In genomic region chr4:49102344-49102898, GRCh38 we compare ENCODE assay signal across 8 cellular contexts.
DNase-seq lines count a peak whose midpoint lies in the region; ATAC-seq, FAIRE-seq and TF ChIP-seq lines count a peak whose summit lies in the region.
"Not testable (repeated sequence)": the region's sequence is repeated elsewhere in the genome, so short reads cannot be mapped to it uniquely, and the experiment has no call there.

No MANE protein-coding gene starts in this region.

- not testable (repeated sequence) for TF ChIP-seq CTCF in Panc1 (IDR thresholded peaks at IDR 0.05); H1 (IDR thresholded peaks at IDR 0.05; ENCODE audit: control extremely low read depth in 1 of 3, insufficient read depth in 1 of 3, low read depth in 1 of 3, low read length in 3 of 3); gastrocnemius medialis (IDR thresholded peaks at IDR 0.05 in 4 of 5, conservative IDR thresholded peaks at IDR 0.05 in 1 of 5)

- peaks cover 52% of the 10 kb centered on the region for H3K23me2 ChIP-seq in H1 (ENCODE audit: low read depth, low read length)

- not testable (repeated sequence) for H2AFZ ChIP-seq in H1 (ENCODE audit: low read length)

- not testable (repeated sequence) for H2BK15ac ChIP-seq in H1 (ENCODE audit: low read length)

- POLR2A ChIA-PET in Panc1 (lab: Charles Lee); H1 (lab: Charles Lee; ENCODE audit: partially characterized antibody): not testable (repeated sequence)

- H4K20me1 ChIP-seq in H1 (replicated peaks in 1 of 2; ENCODE audit: control insufficient read depth in 1 of 2, insufficient read depth in 2 of 2, low read length in 2 of 2) = not testable (repeated sequence)

- DNase-seq in Panc1 (ENCODE audit: low read depth, low spot score); H1 (ENCODE audit: low read depth in 1 of 2, low spot score in 2 of 2); gastrocnemius medialis: not testable (repeated sequence)

- peak; percentile 39 for ATAC-seq in GM18502 (IDR thresholded peaks at IDR 0.05; ENCODE audit: poor library complexity, unreplicated experiment)
- ATAC-seq in GM19467 (IDR thresholded peaks at IDR 0.05; ENCODE audit: unreplicated experiment) = peak; percentile 37
- ATAC-seq in HG02623 (IDR thresholded peaks at IDR 0.05; ENCODE audit: unreplicated experiment) = peak; percentile 26
- peak; percentile 34 for ATAC-seq in HG03175 (IDR thresholded peaks at IDR 0.05; ENCODE audit: unreplicated experiment)
- ATAC-seq in Panc1 = peak; percentile 57; the same call in 1 of the 2 replicates
- ATAC-seq in gastrocnemius medialis = peak; percentile 21 to 35

- H2BK120ac ChIP-seq in H1 (replicated peaks; ENCODE audit: low read depth, low read length) = not testable (repeated sequence)

- not testable (repeated sequence) for H3K56ac ChIP-seq in H1 (replicated peaks; ENCODE audit: insufficient read length, low read depth, low read length)

- TF ChIP-seq POLR2A in H1 (IDR thresholded peaks at IDR 0.05; ENCODE audit: control extremely low read depth in 1 of 2, low read depth in 2 of 2, low read length in 2 of 2); gastrocnemius medialis (IDR thresholded peaks at IDR 0.05): not testable (repeated sequence)

- 66 to 100% methylated on average over 2 to 9 of the region's 9 CpGs for WGBS in H1 (ENCODE audit: extremely low coverage in 1 of 2, insufficient coverage in 1 of 2, insufficient read length in 1 of 2, insufficient replicate concordance in 2 of 2, low coverage in 1 of 2, low lambda C conversion rate in 2 of 2, missing lambda C conversion rate in 1 of 2), 2 experiments

- FAIRE-seq in H1 (lab: Jason Lieb, UNC) = not testable (repeated sequence)

- not testable (repeated sequence) for H2BK5ac ChIP-seq in H1 (ENCODE audit: low read depth, low read length)

- H3K4me2 ChIP-seq in H1 (ENCODE audit: insufficient read depth in 1 of 2, low read depth in 2 of 2, low read length in 2 of 2) = not testable (repeated sequence)

- H3K79me2 ChIP-seq in H1 (ENCODE audit: control insufficient read depth in 1 of 2, insufficient read depth in 2 of 2, low read length in 2 of 2) = not testable (repeated sequence)

- in situ Hi-C loops in Panc1 (cut with HindIII; ENCODE audit: low pct_unique_long_range_greater_than_20kb, low sequenced_read_pairs); gastrocnemius medialis (cut with MboI; ENCODE audit: low sequenced_read_pairs in 4 of 4): not testable (repeated sequence)

- not testable (repeated sequence) for H3K23ac ChIP-seq in H1 (ENCODE audit: insufficient read length)

- H3K36me3 ChIP-seq in Panc1 (ENCODE audit: control insufficient read depth, insufficient read depth, low read length); H1 (ENCODE audit: control insufficient read depth in 2 of 4, insufficient read depth in 4 of 4, low read length in 3 of 4); iPS-20b (ENCODE audit: insufficient read depth, low read depth, low read length); gastrocnemius medialis: not testable (repeated sequence)

- not testable (repeated sequence) for H3K9me3 ChIP-seq in Panc1 (ENCODE audit: control insufficient read depth, insufficient read depth, low read depth, low read length); gastrocnemius medialis
- H3K9me3 ChIP-seq in H1 (ENCODE audit: insufficient read depth in 2 of 2, low read depth in 1 of 2, low read length in 1 of 2) (peaks cover 45 to 75% of the 10 kb centered on the region in 2 experiments), iPS-20b (ENCODE audit: insufficient read depth, low read depth, low read length) (peaks cover 77% of the 10 kb centered on the region)

- not testable (repeated sequence) for TF ChIP-seq RAD21 in H1 (IDR thresholded peaks at IDR 0.05 in 1 of 2, conservative IDR thresholded peaks at IDR 0.05 in 1 of 2; ENCODE audit: low read depth in 2 of 2, low read length in 2 of 2)

- H4K91ac ChIP-seq in H1 (replicated peaks; ENCODE audit: insufficient read length, low read length) = not testable (repeated sequence)

- not testable (repeated sequence) for H2BK12ac ChIP-seq in H1 (ENCODE audit: low read depth, low read length)

- H3K4me1 ChIP-seq in Panc1 (ENCODE audit: control insufficient read depth, insufficient read depth, low read length); H1 (replicated peaks in 1 of 4; ENCODE audit: control insufficient read depth in 3 of 4, insufficient read depth in 4 of 4, low read length in 3 of 4); iPS-20b (ENCODE audit: insufficient read depth, low read length); gastrocnemius medialis: not testable (repeated sequence)

- not testable (repeated sequence) for H3K27ac ChIP-seq in Panc1 (ENCODE audit: low read length); H1 (ENCODE audit: low read depth, low read length); iPS-20b (ENCODE audit: low read length); gastrocnemius medialis

- BruUV-seq in Panc1 (replicated peaks; lab: Mats Ljungman, UMichigan) = not testable (repeated sequence)

- intact Hi-C loops in Panc1 (cut with micrococcal nuclease; ENCODE audit: unreplicated experiment); gastrocnemius medialis (cut with DNase I; ENCODE audit: low total_unique reads): not testable (repeated sequence)

- not testable (repeated sequence) for H2AK5ac ChIP-seq in H1 (ENCODE audit: low read depth, low read length)

- not testable (repeated sequence) for H3K18ac ChIP-seq in H1 (ENCODE audit: extremely low read depth, low read length)

- not testable (repeated sequence) for H3K9ac ChIP-seq in H1 (replicated peaks in 1 of 4; ENCODE audit: extremely low read depth in 1 of 4, low read depth in 3 of 4, low read length in 3 of 4); iPS-20b (ENCODE audit: low read depth, low read length)

- not testable (repeated sequence) for TF ChIP-seq EP300 in H1 (IDR thresholded peaks at IDR 0.05; ENCODE audit: borderline replicate concordance in 1 of 2, low read depth in 2 of 2, low read length in 2 of 2)

- not testable (repeated sequence) for H3K14ac ChIP-seq in H1 (ENCODE audit: insufficient read length)

- CTCF ChIA-PET in Panc1 (lab: Charles Lee); H1 (lab: Charles Lee; ENCODE audit: partially characterized antibody): not testable (repeated sequence)

- H4K5ac ChIP-seq in H1 (ENCODE audit: insufficient read length, low read depth, low read length) = not testable (repeated sequence)

- H4K8ac ChIP-seq in H1 (ENCODE audit: extremely low read depth, insufficient read depth, low read length) = not testable (repeated sequence)

- not testable (repeated sequence) for H3K4me3 ChIP-seq in Panc1 (ENCODE audit: low read depth in 2 of 2, low read length in 2 of 2); H1 (ENCODE audit: extremely low read depth in 1 of 4, insufficient read depth in 2 of 4, low read depth in 3 of 4, low read length in 4 of 4); gastrocnemius medialis
- H3K4me3 ChIP-seq in iPS-20b (ENCODE audit: low read length) = 0 out of 2 replicates have a peak overlapping the region, but pooled peaks have one; percentile 0

- not testable (repeated sequence) for H3K27me3 ChIP-seq in Panc1 (ENCODE audit: control insufficient read depth, insufficient read depth, low read length); H1 (replicated peaks in 1 of 4; ENCODE audit: control insufficient read depth in 3 of 4, extremely low read depth in 1 of 4, insufficient read depth in 3 of 4, low read length in 3 of 4); iPS-20b (ENCODE audit: insufficient read depth, low read length); gastrocnemius medialis

- not testable (repeated sequence) for H3K4ac ChIP-seq in H1 (replicated peaks; ENCODE audit: insufficient read length, low read depth, low read length)

- H2BK20ac ChIP-seq in H1 (ENCODE audit: low read length) = not testable (repeated sequence)

- not testable (repeated sequence) for H3K79me1 ChIP-seq in H1 (ENCODE audit: low read depth, low read length)

TF ChIP-seq in H1, 55 proteins besides CTCF, POLR2A, EP300 and RAD21:
- 0 out of 2 replicates have a peak, but pooled peaks have one; percentile 33 for TF ChIP-seq CBX8 (IDR thresholded peaks at IDR 0.05; ENCODE audit: borderline replicate concordance, low read depth, low read length)
